ENCODE assay signal across 1 cellular context in the genomic region with DNA sequence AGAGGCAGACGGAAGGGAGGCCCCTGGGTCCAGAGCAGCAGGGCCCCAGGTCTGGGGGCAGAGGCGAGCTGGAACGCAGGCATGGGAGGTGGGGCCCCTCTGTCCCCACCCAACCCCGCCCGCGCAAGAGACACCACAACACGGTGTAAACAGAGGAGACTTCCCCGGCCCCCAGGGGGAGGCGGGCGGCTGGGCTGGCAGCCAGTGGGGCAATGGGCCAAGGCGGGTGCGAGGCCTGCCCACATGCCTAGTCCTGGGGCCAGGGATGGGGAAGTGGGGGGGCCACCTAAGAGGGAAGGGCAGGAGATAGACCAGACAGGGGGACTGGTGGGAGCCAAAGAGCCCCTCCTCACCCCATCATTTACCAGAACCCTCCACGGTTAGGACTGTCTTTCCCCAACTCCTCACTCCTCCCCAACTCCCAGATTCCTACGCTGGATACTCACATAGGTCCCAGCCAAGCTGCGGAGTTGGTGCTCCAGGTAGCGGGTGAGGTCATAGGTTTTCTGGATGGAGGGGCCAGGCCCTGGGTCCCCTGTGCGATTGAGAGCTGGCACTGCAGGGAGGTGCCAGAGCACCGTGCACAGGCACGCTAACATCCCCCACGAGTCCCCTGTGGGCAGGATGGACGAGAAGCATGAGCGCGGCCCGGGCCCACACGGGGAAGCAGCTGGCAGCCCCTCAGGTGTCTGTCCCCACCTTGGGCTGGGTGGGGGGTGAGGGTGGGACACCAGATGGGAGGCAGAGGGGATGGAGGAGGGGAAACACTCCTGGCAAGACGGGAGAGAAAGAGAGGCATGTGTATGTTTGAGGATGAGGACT.
TF ChIP-seq lines count a peak whose summit lies in the region.

No MANE protein-coding gene starts in this region.

TF ChIP-seq in HEK293T, 16 proteins besides CTCF, POLR2A, EP300 and RAD21 (continued from another document):
- TF ChIP-seq ARNT (IDR thresholded peaks at IDR 0.05) (no peak), FOXK2 (IDR thresholded peaks at IDR 0.05) (no peak), SP1 (IDR thresholded peaks at IDR 0.05) (no peak), BHLHE40 (IDR thresholded peaks at IDR 0.05; ENCODE audit: borderline replicate concordance) (no peak), ELF4 (IDR thresholded peaks at IDR 0.05) (no peak), FOXA1 (IDR thresholded peaks at IDR 0.05) (no peak), SUZ12 (IDR thresholded peaks at IDR 0.05) (no peak), HDGF (IDR thresholded peaks at IDR 0.05; ENCODE audit: borderline replicate concordance) (no peak), L3MBTL2 (conservative IDR thresholded peaks at IDR 0.05) (no peak), ZNF384 (IDR thresholded peaks at IDR 0.05) (no peak), NFRKB (IDR thresholded peaks at IDR 0.05) (no peak), TARDBP (IDR thresholded peaks at IDR 0.05) (no peak)
